Comparison of ENCODE assay signal across 26 cellular contexts in the genomic region with DNA sequence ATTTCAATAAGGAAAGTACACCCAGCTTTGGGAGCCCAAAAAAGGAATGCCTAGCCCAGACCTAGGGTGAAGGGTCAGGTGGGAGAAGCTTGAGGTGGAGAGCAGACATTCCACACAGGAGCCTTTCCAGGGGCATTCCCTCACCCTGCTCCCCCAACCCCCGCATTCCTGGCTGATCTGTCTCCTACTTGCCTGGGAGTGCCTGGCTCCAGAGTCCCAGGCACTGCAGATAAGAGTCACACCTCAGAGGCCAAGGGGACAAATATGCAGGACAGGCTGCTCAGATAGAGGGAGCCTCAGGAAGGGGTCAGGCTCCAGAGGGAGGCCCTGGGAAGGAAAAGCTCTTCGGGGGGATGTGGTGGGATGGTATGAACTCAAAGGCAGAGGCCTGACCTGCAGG. TPM values are rescaled to one million over a fixed set of nuclear protein-coding genes. Genes with fewer than 3 reads are reported as not detected.
DNase-seq lines count a peak whose midpoint lies in the region; TF ChIP-seq lines count a peak whose summit lies in the region.
"Had no signal": no experiment of that assay in that cellular context is flagged by ENCODE, and none has a peak within 500 bp of the region (broad histone marks: within the 10 kb centered on the region; RNA-seq: fewer than 3 reads in every experiment).

No MANE protein-coding gene starts in this region.

- DNase-seq in H7 = peak; percentile 28
- peak; percentile 57 for DNase-seq in coronary artery (ENCODE audit: low spot score)
- DNase-seq in posterior vena cava (ENCODE audit: low spot score) = peak; percentile 54
- no peak for DNase-seq in T-helper 1 cell
- DNase-seq in dermis blood vessel endothelial cell = no peak
- DNase-seq in NCI-H2029 (lab: John Stamatoyannopoulos, UW) = no peak
- DNase-seq: activated CD4-positive, alpha-beta T cell treated with anti-CD3 and anti-CD28 coated beads for 4 hours; activated CD8-positive, alpha-beta memory T cell treated with anti-CD3 and anti-CD28 coated beads for 24 hours; activated effector memory CD4-positive, alpha-beta T cell treated with anti-CD3 and anti-CD28 coated beads, Interleukin-2, amount 50 U/mL, for 16 hours; activated naive CD8-positive, alpha-beta T cell treated with anti-CD3 and anti-CD28 coated beads, Interleukin-2, amount 10 ng/mL, durations not matched to agents 7 days and 5 days; DMS79 treated with DMSO at 0.1 percent for 48 hours; dorsolateral prefrontal cortex; gastrocnemius medialis; naive thymus-derived CD4-positive, alpha-beta T cell; NCI-H524 treated with DMSO at 0.1 percent for 48 hours; PC-3; SHP77; stimulated activated CD4-positive, alpha-beta T cell treated with anti-CD3 and anti-CD28 coated beads, Interleukin-2, amount 100 ng/mL, for 48 hours; upper lobe of left lung had no signal

- no peaks in the 10 kb centered on the region for H3K36me3 ChIP-seq in H7 (replicated peaks; ENCODE audit: control insufficient read depth, insufficient read depth, low read length)
- H3K36me3 ChIP-seq in iPS-15b (ENCODE audit: control insufficient read depth, insufficient read depth, low read length) = no peaks in the 10 kb centered on the region
- H3K36me3 ChIP-seq: gastrocnemius medialis, upper lobe of left lung had no signal

- H3K4me3 ChIP-seq in H7 (ENCODE audit: insufficient read depth, low read depth, low read length) = no peak overlapping the region
- H3K4me3 ChIP-seq in coronary artery = no peak overlapping the region
- no peak overlapping the region for H3K4me3 ChIP-seq in iPS-15b (ENCODE audit: low read depth, low read length)
- H3K4me3 ChIP-seq: dorsolateral prefrontal cortex, gastrocnemius medialis, upper lobe of left lung had no signal

- H3K27me3 ChIP-seq in H7 (ENCODE audit: control insufficient read depth, insufficient read depth, low read length) (peaks cover 2% of the 10 kb centered on the region), iPS-15b (ENCODE audit: control insufficient read depth, insufficient read depth, low read length) (peaks cover 6% of the 10 kb centered on the region)
- H3K27me3 ChIP-seq: upper lobe of left lung had no signal

- no peak overlapping the region for H3K27ac ChIP-seq in coronary artery
- H3K27ac ChIP-seq: C4-2B, dorsolateral prefrontal cortex, gastrocnemius medialis, HL-60, upper lobe of left lung had no signal

- intact Hi-C loops in posterior vena cava (cut with DNase I) = no loop called here

- peaks cover 30% of the 10 kb centered on the region for H3K4me1 ChIP-seq in iPS-15b (ENCODE audit: control insufficient read depth, insufficient read depth, low read length)
- H3K4me1 ChIP-seq: gastrocnemius medialis, upper lobe of left lung had no signal

- peak overlapping the region; percentile 24 for H3K9ac ChIP-seq in iPS-15b (ENCODE audit: low read depth, low read length)

- TF ChIP-seq CTCF in coronary artery (IDR thresholded peaks at IDR 0.05) = no peak

- no peaks in the 10 kb centered on the region for H3K9me3 ChIP-seq in iPS-15b (ENCODE audit: control insufficient read depth, insufficient read depth, low read length)
- H3K9me3 ChIP-seq: gastrocnemius medialis, upper lobe of left lung had no signal

RNA-seq across cellular contexts. Expression of gene HCN4, which starts 20.8 kb away (rescaled TPM):
- 5.2 and 8.3 TPM in 2 replicates for total RNA-seq in H7 (2014; rRNA removed; shearing (Covaris generic))
- total RNA-seq in posterior vena cava (not detected), dermis blood vessel endothelial cell (not detected in 2 replicates)
- total RNA-seq: activated naive CD8-positive, alpha-beta T cell treated with anti-CD3 and anti-CD28 coated beads, Interleukin-2, amount 10 ng/mL, durations not matched to agents 7 days and 5 days; gastrocnemius medialis; LHCN-M2; omental fat pad; PC-3 had no signal

RNA-seq across cellular contexts. Expression of gene REC114, which starts 53.4 kb away (rescaled TPM):
- not detected in 2 replicates for total RNA-seq in H7 (2014; rRNA removed; shearing (Covaris generic))
- total RNA-seq in posterior vena cava (not detected), dermis blood vessel endothelial cell (not detected in 2 replicates)
- total RNA-seq: activated naive CD8-positive, alpha-beta T cell treated with anti-CD3 and anti-CD28 coated beads, Interleukin-2, amount 10 ng/mL, durations not matched to agents 7 days and 5 days; astrocyte; dorsolateral prefrontal cortex; gastrocnemius medialis; LHCN-M2; naive thymus-derived CD4-positive, alpha-beta T cell; omental fat pad; PC-3; subcutaneous adipose tissue; upper lobe of left lung had no signal

Comparison
In these comparisons a context has a peak if more than half of its experiments do, and no peak if none do; other contexts are left out.
1. DNase-seq: peak in H7 (single experiment), coronary artery (single experiment) and posterior vena cava (single experiment); none in T-helper 1 cell (0 of 5), dermis blood vessel endothelial cell (single experiment) and NCI-H2029 (single experiment).